In genomic region chr3:54164192-54164975, GRCh38 we compare ENCODE assay signal across 22 cellular contexts. TPM values are rescaled to one million over a fixed set of nuclear protein-coding genes. Genes with fewer than 3 reads are reported as not detected.
A peak's percentile ranks its signal among the peaks of the same experiment; 100 is the strongest.
DNase-seq lines count a peak whose midpoint lies in the region; ATAC-seq and TF ChIP-seq lines count a peak whose summit lies in the region.
"Had no signal": no experiment of that assay in that cellular context is flagged by ENCODE, and none has a peak within 500 bp of the region (broad histone marks: within the 10 kb centered on the region; RNA-seq: fewer than 3 reads in every experiment).

No MANE protein-coding gene starts in this region.

- peaks cover 18% of the 10 kb centered on the region for H3K9me2 ChIP-seq in GM23338 (ENCODE audit: insufficient read depth)

- peak overlapping the region; percentile 20 for H2AK5ac ChIP-seq in neuronal stem cell (ENCODE audit: low read depth, low read length)

- no peak overlapping the region for H3K4me2 ChIP-seq in GM23338
- H3K4me2 ChIP-seq in neuronal stem cell (ENCODE audit: insufficient read depth, low read length, poor library complexity, severe bottlenecking) = no peak overlapping the region
- H3K4me2 ChIP-seq: A549; BLaER1 treated with 17β-estradiol and CSF1 and Interleukin-3, amounts not matched to agents 10 nM and 100 nM had no signal

- H3K36me3 Mint-ChIP-seq in GM23338 (ENCODE audit: low read depth) = no peaks in the 10 kb centered on the region
- H3K36me3 Mint-ChIP-seq in WTC11 = no peaks in the 10 kb centered on the region
- no peaks in the 10 kb centered on the region for H3K36me3 Mint-ChIP-seq in Caco-2 (ENCODE audit: insufficient read depth, unreplicated experiment)
- H3K36me3 Mint-ChIP-seq: CD14-positive monocyte; CD8-positive, alpha-beta memory T cell had no signal

- TF ChIP-seq CTCF in GM23338 (conservative IDR thresholded peaks at IDR 0.05; ENCODE audit: low read depth in 2 of 2) (no peak), WTC11 (IDR thresholded peaks at IDR 0.05) (no peak), gastroesophageal sphincter (IDR thresholded peaks at IDR 0.05) (no peak), Caco-2 (IDR thresholded peaks at IDR 0.05; ENCODE audit: insufficient read depth in 1 of 2, low read depth in 1 of 2, low read length in 1 of 2, severe bottlenecking in 1 of 2, unreplicated experiment in 1 of 2) (no peak)

- no peak for DNase-seq in GM23338 (ENCODE audit: low spot score)
- DNase-seq in WTC11 (ENCODE audit: low spot score) = no peak
- no peak for DNase-seq in neuronal stem cell (ENCODE audit: low spot score)
- DNase-seq in Caco-2 = no peak
- no peak for DNase-seq in MV-4-11 (lab: John Stamatoyannopoulos, UW)
- no peak for DNase-seq in NCI-H226
- DNase-seq: 8988T; ACHN; AML-193; BE2C; Calu3; CD4-positive, alpha-beta T cell; CD8-positive, alpha-beta memory T cell; DMS153; DND-41; GM23248; HFFc6 had no signal

- H2BK12ac ChIP-seq in neuronal stem cell (ENCODE audit: low read length) = no peak overlapping the region

- H2BK5ac ChIP-seq in neuronal stem cell (ENCODE audit: low read length) = no peak overlapping the region

- H3K4me1 ChIP-seq in GM23338 (ENCODE audit: insufficient read depth) (0 out of 2 replicates have a peak, but pooled peaks cover 9% of the 10 kb centered on the region), gastroesophageal sphincter (no peaks in the 10 kb centered on the region), neuronal stem cell (ENCODE audit: control insufficient read depth in 2 of 2, insufficient read depth in 1 of 2, low read depth in 1 of 2, low read length in 2 of 2) (no peaks in the 10 kb centered on the region), Caco-2 (no peaks in the 10 kb centered on the region)
- H3K4me1 ChIP-seq: A549, BE2C, HAP-1 had no signal

- 65 to 73% methylated on average over 4 to 6 of the region's 10 CpGs for WGBS in gastroesophageal sphincter (ENCODE audit: low coverage in 1 of 2), 2 donors
- WGBS in neuronal stem cell (ENCODE audit: extremely low coverage in 2 of 2, insufficient read length in 2 of 2, insufficient replicate concordance in 1 of 2), 2 donors = no CpG with 5 or more reads among the region's 10 CpGs

- H3K4me1 Mint-ChIP-seq in GM23338 = peaks cover 11% of the 10 kb centered on the region
- peaks cover 14% of the 10 kb centered on the region for H3K4me1 Mint-ChIP-seq in WTC11
- H3K4me1 Mint-ChIP-seq in Caco-2 (ENCODE audit: low read depth, unreplicated experiment) = no peaks in the 10 kb centered on the region
- H3K4me1 Mint-ChIP-seq: CD14-positive monocyte; CD8-positive, alpha-beta memory T cell had no signal

- H3K79me1 ChIP-seq in neuronal stem cell (ENCODE audit: low read depth, low read length) = no peaks in the 10 kb centered on the region

- no peaks in the 10 kb centered on the region for H4K20me1 ChIP-seq in GM23338 (replicated peaks; ENCODE audit: insufficient read depth)
- H4K20me1 ChIP-seq: BLaER1 treated with 17β-estradiol and CSF1 and Interleukin-3, amounts not matched to agents 10 nM and 100 nM had no signal

- no peak overlapping the region for H3K14ac ChIP-seq in neuronal stem cell (ENCODE audit: low read length)

- no peak for TF ChIP-seq EP300 in gastroesophageal sphincter (IDR thresholded peaks at IDR 0.05)

- H3K9ac ChIP-seq in neuronal stem cell (ENCODE audit: low read depth, low read length, poor library complexity) = no peak overlapping the region
- H3K9ac ChIP-seq: BLaER1 treated with 17β-estradiol and CSF1 and Interleukin-3, amounts not matched to agents 10 nM and 100 nM; GM23248 had no signal

- no peaks in the 10 kb centered on the region for H3K9me3 Mint-ChIP-seq in GM23338
- H3K9me3 Mint-ChIP-seq in WTC11 = peaks cover 12% of the 10 kb centered on the region
- H3K9me3 Mint-ChIP-seq in Caco-2 (ENCODE audit: unreplicated experiment) = peaks cover 11% of the 10 kb centered on the region
- H3K9me3 Mint-ChIP-seq: CD4-positive, alpha-beta T cell had no signal

- H3K23ac ChIP-seq in neuronal stem cell (ENCODE audit: low read depth, low read length, poor library complexity) = no peak overlapping the region

- H3K4ac ChIP-seq in neuronal stem cell (ENCODE audit: low read length) = no peak overlapping the region

- H3K27me3 Mint-ChIP-seq in GM23338 (ENCODE audit: insufficient read depth, low read depth, poor library complexity) (no peaks in the 10 kb centered on the region), WTC11 (ENCODE audit: low read depth) (no peaks in the 10 kb centered on the region), Caco-2 (ENCODE audit: insufficient read depth, unreplicated experiment) (peaks cover 6% of the 10 kb centered on the region)
- H3K27me3 Mint-ChIP-seq: CD8-positive, alpha-beta memory T cell had no signal

- H3K36me3 ChIP-seq in GM23338 (ENCODE audit: insufficient read depth) = no peaks in the 10 kb centered on the region
- H3K36me3 ChIP-seq in gastroesophageal sphincter = no peaks in the 10 kb centered on the region
- no peaks in the 10 kb centered on the region for H3K36me3 ChIP-seq in neuronal stem cell (replicated peaks in 1 of 2; ENCODE audit: control insufficient read depth in 2 of 2, insufficient read depth in 2 of 2, low read length in 2 of 2)
- no peaks in the 10 kb centered on the region for H3K36me3 ChIP-seq in Caco-2 (ENCODE audit: control insufficient read depth, insufficient read depth, low read length)
- H3K36me3 ChIP-seq: BE2C; BLaER1 treated with 17β-estradiol and CSF1 and Interleukin-3, amounts not matched to agents 10 nM and 100 nM; HAP-1 had no signal

- CTCF ChIA-PET in WTC11 (lab: Charles Lee) = interaction anchor here (1.0 to 1.5 kb wide), 3 partner anchors 8 to 210 kb away, joined by 3 to 4 read pairs (median 4); no protein-coding TSS in a partner anchor
- CTCF ChIA-PET in Caco-2 (lab: Charles Lee) = interaction anchor here (0.6 kb wide), 2 partner anchors 17 to 225 kb away, joined by 3 to 6 read pairs; no protein-coding TSS in a partner anchor

- BruUV-seq in Caco-2 (replicated peaks; lab: Mats Ljungman, UMichigan) = no TSS peak

- H3K9me3 ChIP-seq in gastroesophageal sphincter (no peaks in the 10 kb centered on the region), neuronal stem cell (replicated peaks in 1 of 2; ENCODE audit: control insufficient read depth in 2 of 2, insufficient read depth in 1 of 2, low read depth in 1 of 2, low read length in 2 of 2) (no peaks in the 10 kb centered on the region), Caco-2 (no peaks in the 10 kb centered on the region)
- H3K9me3 ChIP-seq: A549, BE2C, HAP-1 had no signal

- no peak overlapping the region for H3K27ac Mint-ChIP-seq in GM23338
- H3K27ac Mint-ChIP-seq in WTC11 = no peak overlapping the region
- no peak overlapping the region for H3K27ac Mint-ChIP-seq in Caco-2 (ENCODE audit: unreplicated experiment)
- H3K27ac Mint-ChIP-seq: CD4-positive, alpha-beta T cell; HFFc6 had no signal

- POLR2A ChIA-PET in WTC11 (lab: Charles Lee) (interaction anchor here (0.6 to 0.7 kb wide), 2 partner anchors 10 to 29 kb away, joined by 3 to 4 read pairs; no protein-coding TSS in a partner anchor), Caco-2 (lab: Charles Lee) (no interaction called here)

- H3F3A ChIP-seq in GM23338 (replicated peaks; ENCODE audit: low read depth) = no peaks in the 10 kb centered on the region

- no peaks in the 10 kb centered on the region for H3K79me2 ChIP-seq in GM23338 (replicated peaks; ENCODE audit: insufficient read depth)

- H3K27ac ChIP-seq in GM23338 (ENCODE audit: low read depth) (no peak overlapping the region), gastroesophageal sphincter (no peak overlapping the region), neuronal stem cell (replicated peaks; ENCODE audit: low read length) (no peak overlapping the region)
- H3K27ac ChIP-seq: A549; BLaER1 treated with 17β-estradiol and CSF1 and Interleukin-3, amounts not matched to agents 10 nM and 100 nM; GM23248 had no signal

- ATAC-seq in GM23338 (peak; percentile 74), WTC11 (peak; percentile 17; the same call in 1 of the 2 replicates), gastroesophageal sphincter (peak; percentile 28)
- ATAC-seq: A549 had no signal

- H3K18ac ChIP-seq in neuronal stem cell (ENCODE audit: low read length) = no peak overlapping the region

- no peak overlapping the region for H2BK15ac ChIP-seq in neuronal stem cell (ENCODE audit: low read length)

- no peak overlapping the region for H4K91ac ChIP-seq in neuronal stem cell (ENCODE audit: low read depth, low read length, poor library complexity)

- no peak overlapping the region for H4K8ac ChIP-seq in neuronal stem cell (ENCODE audit: low read depth, low read length)

- H3K4me3 Mint-ChIP-seq in GM23338 (no peak overlapping the region), WTC11 (no peak overlapping the region), Caco-2 (ENCODE audit: unreplicated experiment) (no peak overlapping the region)
- H3K4me3 Mint-ChIP-seq: CD14-positive monocyte; CD4-positive, alpha-beta T cell; CD8-positive, alpha-beta memory T cell; HFFc6 had no signal

- no peak overlapping the region for H2BK120ac ChIP-seq in neuronal stem cell (ENCODE audit: low read depth, low read length)

- no peak for TF ChIP-seq POLR2A in gastroesophageal sphincter (IDR thresholded peaks at IDR 0.05)

- intact Hi-C loops in Caco-2 (cut with micrococcal nuclease; ENCODE audit: unreplicated experiment) = no loop called here

- H3K27me3 ChIP-seq in GM23338 (ENCODE audit: insufficient read depth) (no peaks in the 10 kb centered on the region), gastroesophageal sphincter (no peaks in the 10 kb centered on the region), neuronal stem cell (ENCODE audit: control insufficient read depth in 3 of 3, insufficient read depth in 3 of 3, low read depth in 1 of 3, low read length in 3 of 3) (no peaks in the 10 kb centered on the region), Caco-2 (replicated peaks; ENCODE audit: control insufficient read depth, insufficient read depth, low read length) (no peaks in the 10 kb centered on the region)
- H3K27me3 ChIP-seq: BE2C; BLaER1 treated with 17β-estradiol and CSF1 and Interleukin-3, amounts not matched to agents 10 nM and 100 nM had no signal

- H2AFZ ChIP-seq in GM23338 (no peak overlapping the region), neuronal stem cell (ENCODE audit: low read length) (no peak overlapping the region)
- H2AFZ ChIP-seq: GM23248 had no signal

- H3K4me3 ChIP-seq in GM23338 (no peak overlapping the region), gastroesophageal sphincter (no peak overlapping the region), neuronal stem cell (ENCODE audit: low read length in 2 of 2) (no peak overlapping the region), Caco-2 (ENCODE audit: low read depth, low read length) (no peak overlapping the region)
- H3K4me3 ChIP-seq: A549; BLaER1 treated with 17β-estradiol and CSF1 and Interleukin-3, amounts not matched to agents 10 nM and 100 nM; GM23248; HAP-1 had no signal

TF ChIP-seq in WTC11, 78 proteins besides CTCF, POLR2A, EP300 and RAD21 (continues in another document):
- TF ChIP-seq OVOL2 (CRISPR knock-in tag; IDR thresholded peaks at IDR 0.05; ENCODE audit: borderline replicate concordance) = no peak
- TF ChIP-seq ETV6 (CRISPR knock-in tag; IDR thresholded peaks at IDR 0.05) = no peak

RNA-seq across cellular contexts. Expression of gene CACNA2D3, which starts 42.0 kb away (rescaled TPM):
- 2.3 and 3.7 TPM in 2 replicates for total RNA-seq in GM23338 (2014; rRNA removed; shearing (Covaris generic))
- polyA plus RNA-seq in GM23338 (2016; fragmentation: Nextera tagmentation; extraction: Ambion mirVana) = 2.1 and 2.2 TPM in 2 replicates
- total RNA-seq in WTC11 (2021) (4.0 to 5.0 TPM (median 4.9 TPM) in 3 replicates), gastroesophageal sphincter (1 to 10 TPM in 3 of 4 donors, under 1 TPM in 1; 0.94 to 6.5 (median 3.5) TPM), Caco-2 (2022) (0.39 TPM in 1 of 2 replicates, not detected in the other)
- polyA plus RNA-seq in neuronal stem cell (2013, experiment 1 of 2) = 0.03 TPM
- 0.03 TPM for polyA plus RNA-seq in neuronal stem cell (2013, experiment 2 of 2)
- total RNA-seq: Calu3; CD8-positive, alpha-beta memory T cell had no signal
- polyA plus RNA-seq: CD8-positive, alpha-beta memory T cell had no signal

Comparison
In these comparisons a context has a peak if more than half of its experiments do, and no peak if none do; other contexts are left out.
1. ATAC-seq: peak in every context shown above with its lines; median percentile 74 in GM23338; 28 in gastroesophageal sphincter; 17 in WTC11.